Comparison of ENCODE assay signal across 2 cellular contexts in genomic region chr17:21744621-21745020, GRCh38. TPM values are rescaled to one million over a fixed set of nuclear protein-coding genes. Genes with fewer than 3 reads are reported as not detected.
"Had no signal": no experiment of that assay in that cellular context is flagged by ENCODE, and none has a peak within 500 bp of the region (broad histone marks: within the 10 kb centered on the region; RNA-seq: fewer than 3 reads in every experiment).

No MANE protein-coding gene starts in this region.

RNA-seq across cellular contexts. Expression of gene KCNJ18, which starts 52.3 kb away (rescaled TPM):
- total RNA-seq: G401, GM12878 had no signal
